Comparison of ENCODE assay signal across 12 cellular contexts in genomic region chr1:208252126-208252853, GRCh38. TPM values are rescaled to one million over a fixed set of nuclear protein-coding genes. Genes with fewer than 3 reads are reported as not detected.
DNase-seq lines count a peak whose midpoint lies in the region; ATAC-seq and TF ChIP-seq lines count a peak whose summit lies in the region.
"Had no signal": no experiment of that assay in that cellular context is flagged by ENCODE, and none has a peak within 500 bp of the region (broad histone marks: within the 10 kb centered on the region; RNA-seq: fewer than 3 reads in every experiment).

No MANE protein-coding gene starts in this region.

- H3F3A ChIP-seq in GM23248 (ENCODE audit: insufficient read depth) = peaks cover 21% of the 10 kb centered on the region

- in situ Hi-C loops in GM23248 (cut with MboI) = no loop called here
- in situ Hi-C loops in GM13976 (cut with MboI; ENCODE audit: low sequenced_read_pairs, unreplicated experiment) = no loop called here

- no peak for TF ChIP-seq POLR2A in stomach (IDR thresholded peaks at IDR 0.05)

- DNase-seq in GM23248 (peak; percentile 17), SK-N-DZ (ENCODE audit: low spot score) (peak; percentile 66), left ventricle myocardium inferior (no peak), GM13976 (ENCODE audit: low spot score) (no peak), mucosa of descending colon (no peak), stomach (no peak)
- DNase-seq: activated naive CD4-positive, alpha-beta T cell treated with anti-CD3 and anti-CD28 coated beads, Interleukin-2, amount 10 ng/mL, durations not matched to agents 7 days and 5 days; foreskin keratinocyte; NCI-H1048 had no signal

- H3K9me3 ChIP-seq in GM23248 (ENCODE audit: low read depth) = no peaks in the 10 kb centered on the region
- H3K9me3 ChIP-seq in left ventricle myocardium inferior (replicated peaks) = no peaks in the 10 kb centered on the region
- H3K9me3 ChIP-seq in skeletal muscle satellite cell (replicated peaks; ENCODE audit: low read length) = no peaks in the 10 kb centered on the region
- H3K9me3 ChIP-seq in mucosa of descending colon = no peaks in the 10 kb centered on the region
- no peaks in the 10 kb centered on the region for H3K9me3 ChIP-seq in stomach

- H3K4me3 ChIP-seq in GM23248 (no peak overlapping the region), left ventricle myocardium inferior (peak overlapping the region; percentile 21), skeletal muscle satellite cell (ENCODE audit: low read length) (peak overlapping the region; percentile 20), mucosa of descending colon (no peak overlapping the region), stomach (no peak overlapping the region)

- H3K27me3 ChIP-seq in GM23248 (replicated peaks; ENCODE audit: insufficient read depth) (peaks cover 25% of the 10 kb centered on the region), left ventricle myocardium inferior (ENCODE audit: low read depth) (peaks cover 29% of the 10 kb centered on the region), skeletal muscle satellite cell (ENCODE audit: control insufficient read depth, insufficient read depth, low read length) (peaks cover 47% of the 10 kb centered on the region), stomach (no peaks in the 10 kb centered on the region)

- intact Hi-C loops in left ventricle myocardium inferior (cut with micrococcal nuclease) (no loop called here), mucosa of descending colon (cut with DNase I, micrococcal nuclease) (no loop called here), stomach (cut with DNase I; ENCODE audit: low total_unique reads) (no loop called here)

- H3K36me3 ChIP-seq in GM23248 (ENCODE audit: low read depth) (no peaks in the 10 kb centered on the region), left ventricle myocardium inferior (no peaks in the 10 kb centered on the region), skeletal muscle satellite cell (ENCODE audit: insufficient read depth, low read length) (no peaks in the 10 kb centered on the region), mucosa of descending colon (ENCODE audit: low read depth) (no peaks in the 10 kb centered on the region), stomach (no peaks in the 10 kb centered on the region)

- no peak for TF ChIP-seq EP300 in stomach (IDR thresholded peaks at IDR 0.05)

- H4K20me1 ChIP-seq in GM23248 (ENCODE audit: insufficient read depth) = no peaks in the 10 kb centered on the region

- peaks cover 14% of the 10 kb centered on the region for H3K4me1 ChIP-seq in GM23248 (ENCODE audit: insufficient read depth)
- peaks cover 20% of the 10 kb centered on the region for H3K4me1 ChIP-seq in left ventricle myocardium inferior
- peaks cover 11% of the 10 kb centered on the region for H3K4me1 ChIP-seq in skeletal muscle satellite cell (ENCODE audit: control insufficient read depth, insufficient read depth, low read length)
- H3K4me1 ChIP-seq in mucosa of descending colon (ENCODE audit: low read depth) = no peaks in the 10 kb centered on the region
- peaks cover 0 to 29% (median 17%) of the 10 kb centered on the region in 4 donors for H3K4me1 ChIP-seq in stomach
- H3K4me1 ChIP-seq: foreskin keratinocyte, parathyroid adenoma had no signal

- no peak overlapping the region for H3K27ac ChIP-seq in GM23248
- H3K27ac ChIP-seq in left ventricle myocardium inferior (replicated peaks) = peak overlapping the region; percentile 27
- H3K27ac ChIP-seq in stomach = no peak overlapping the region
- H3K27ac ChIP-seq: foreskin keratinocyte, parathyroid adenoma had no signal

- ATAC-seq in HG02884 (IDR thresholded peaks at IDR 0.05; ENCODE audit: unreplicated experiment) (no peak), mucosa of descending colon (no peak)
- ATAC-seq: foreskin keratinocyte had no signal

- no peak overlapping the region for H3K4me2 ChIP-seq in GM23248 (ENCODE audit: unreplicated experiment)
- peak overlapping the region; percentile 48 for H3K4me2 ChIP-seq in skeletal muscle satellite cell (ENCODE audit: low read length)

- H3K9ac ChIP-seq in GM23248 (no peak overlapping the region), skeletal muscle satellite cell (ENCODE audit: low read depth, low read length) (no peak overlapping the region)
- H3K9ac ChIP-seq: parathyroid adenoma had no signal

- no peaks in the 10 kb centered on the region for H3K9me2 ChIP-seq in GM23248 (ENCODE audit: insufficient read depth)

- peak; percentile 81 for TF ChIP-seq CTCF in left ventricle myocardium inferior (IDR thresholded peaks at IDR 0.05; ENCODE audit: borderline replicate concordance)
- no peak for TF ChIP-seq CTCF in GM13976 (IDR thresholded peaks at IDR 0.05; ENCODE audit: borderline replicate concordance, control extremely low read depth, extremely low read depth, insufficient read depth, missing control alignments)
- no peak for TF ChIP-seq CTCF in mucosa of descending colon (IDR thresholded peaks at IDR 0.05)
- peak in 1 of 7 experiments; percentile 28 for TF ChIP-seq CTCF in stomach (IDR thresholded peaks at IDR 0.05)

- H3K79me2 ChIP-seq in GM23248 (ENCODE audit: insufficient read depth) = no peaks in the 10 kb centered on the region
- H3K79me2 ChIP-seq: parathyroid adenoma had no signal

- no peak overlapping the region for H2AFZ ChIP-seq in GM23248
- H2AFZ ChIP-seq: parathyroid adenoma had no signal

- WGBS in GM23248 (ENCODE audit: low coverage in 1 of 2, low lambda C conversion rate in 2 of 2, missing lambda C conversion rate in 2 of 2), 2 experiments = 48 to 50% methylated on average over 18 of the region's 18 CpGs
- 27 to 45% (median 37%) methylated on average over 18 of the region's 18 CpGs for WGBS in stomach, 5 donors

RNA-seq across cellular contexts. Expression of gene PLXNA2, which starts 8.1 kb away (rescaled TPM):
- 5.4 and 6.4 TPM in 2 replicates for total RNA-seq in GM23248 (2014; rRNA removed; shearing (Covaris generic))
- polyA plus RNA-seq in GM23248 (2016; fragmentation: Nextera tagmentation; extraction: Ambion mirVana) = 3.5 and 3.7 TPM in 2 replicates
- polyA plus RNA-seq in SK-N-DZ (2014; cell fraction: cytosol; rRNA removed) = 6.0 and 6.3 TPM in 2 replicates
- polyA plus RNA-seq in SK-N-DZ (2014; cell fraction: nucleus; rRNA removed) = 16.3 and 61.2 TPM in 2 replicates
- 29.1 TPM for total RNA-seq in left ventricle myocardium inferior
- 13.4 and 18.3 TPM in 2 replicates for total RNA-seq in skeletal muscle satellite cell (2012; rRNA removed)
- total RNA-seq in mucosa of descending colon = 100 to 1,000 TPM in 1 of 3 donors, 10 to 100 TPM in 2; 65.5 to 127 (median 70.6) TPM
- total RNA-seq in stomach = 100 to 1,000 TPM in 1 of 5 donors, 10 to 100 TPM in 4; 21.0 to 185 (median 39.7) TPM
- polyA plus RNA-seq in stomach = 10 to 100 TPM in 1 of 3 donors, 1 to 10 TPM in 2; 2.7 to 13.9 (median 4.0) TPM

Comparison
In these comparisons a context has a peak if more than half of its experiments do, and no peak if none do; other contexts are left out.
1. DNase-seq: peak in GM23248 (single experiment) and SK-N-DZ (single experiment); none in left ventricle myocardium inferior (single experiment), GM13976 (single experiment), mucosa of descending colon (0 of 3) and stomach (single experiment).
2. H3K4me3 ChIP-seq: peak in left ventricle myocardium inferior (single experiment) and skeletal muscle satellite cell (single experiment); none in GM23248 (single experiment), mucosa of descending colon (single experiment) and stomach (0 of 4).